Comparison of ENCODE assay signal across 8 cellular contexts in genomic region chr12:120687570-120688289, GRCh38. TPM values are rescaled to one million over a fixed set of nuclear protein-coding genes. Genes with fewer than 3 reads are reported as not detected.
DNase-seq lines count a peak whose midpoint lies in the region; ATAC-seq lines count a peak whose summit lies in the region.

No MANE protein-coding gene starts in this region.

- ATAC-seq in HG02981 (IDR thresholded peaks at IDR 0.05; ENCODE audit: unreplicated experiment) (no peak), GM18517 (IDR thresholded peaks at IDR 0.05; ENCODE audit: unreplicated experiment) (no peak)

- H3K4me3 ChIP-seq in iPS-11a (ENCODE audit: low read depth, low read length) = peak overlapping the region; percentile 84

- DNase-seq in CD1c-positive myeloid dendritic cell (ENCODE audit: extremely low spot score) (peak; percentile 44), M059J (ENCODE audit: low read depth) (peak; percentile 24), SW480 (ENCODE audit: low spot score) (no peak)
- peak; percentile 51 for DNase-seq in activated naive CD4-positive, alpha-beta T cell treated with anti-CD3 and anti-CD28 coated beads, Interleukin-2, amount 50 U/mL, for 16 hours
- DNase-seq in stimulated activated CD4-positive, alpha-beta T cell treated with anti-CD3 and anti-CD28 coated beads, Interleukin-1b, Interleukin-23, amount 100 ng/mL, for 48 hours = peak; percentile 31

RNA-seq across cellular contexts. Expression of gene MLEC, which starts 0.8 kb away (rescaled TPM):
- total RNA-seq in M059J (2014; rRNA removed; shearing (Covaris generic)) = 105 and 148 TPM in 2 replicates

RNA-seq across cellular contexts. Expression of gene UNC119B, which starts 22.5 kb away (rescaled TPM):
- total RNA-seq in M059J (2014; rRNA removed; shearing (Covaris generic)) = 4.8 and 11.1 TPM in 2 replicates

RNA-seq across cellular contexts. Expression of gene ACADS, which starts 37.9 kb away (rescaled TPM):
- 4.8 and 9.1 TPM in 2 replicates for total RNA-seq in M059J (2014; rRNA removed; shearing (Covaris generic))

RNA-seq across cellular contexts. Expression of gene CABP1, which starts 47.3 kb away (rescaled TPM):
- total RNA-seq in M059J (2014; rRNA removed; shearing (Covaris generic)) = not detected in 2 replicates
